16 cellular contexts compared by ENCODE assay signal in genomic region chr11:44943696-44944095, GRCh38. TPM values are rescaled to one million over a fixed set of nuclear protein-coding genes. Genes with fewer than 3 reads are reported as not detected.
DNase-seq lines count a peak whose midpoint lies in the region; ATAC-seq and TF ChIP-seq lines count a peak whose summit lies in the region.
"Had no signal": no experiment of that assay in that cellular context is flagged by ENCODE, and none has a peak within 500 bp of the region (broad histone marks: within the 10 kb centered on the region; RNA-seq: fewer than 3 reads in every experiment).

No MANE protein-coding gene starts in this region.

- H3K27ac ChIP-seq in upper lobe of left lung (peak overlapping the region in 1 of 4 donors; percentile 23), testis (no peak overlapping the region)

- H3K36me3 Mint-ChIP-seq in activated T-helper 17 cell treated with anti-CD3 and anti-CD28 coated beads, Interleukin-2, amount 50 U/mL, for 72 hours (ENCODE audit: low read depth): no peaks in the 10 kb centered on the region
- H3K36me3 Mint-ChIP-seq in progenitor cell of endocrine pancreas (ENCODE audit: insufficient read depth): peaks cover 3% of the 10 kb centered on the region

- H3K9me3 ChIP-seq in upper lobe of left lung: no peaks in the 10 kb centered on the region
- H3K9me3 ChIP-seq in testis: no peaks in the 10 kb centered on the region
- H3K9me3 ChIP-seq: Peyer's patch had no signal

- H3K4me1 Mint-ChIP-seq in activated T-helper 17 cell treated with anti-CD3 and anti-CD28 coated beads, Interleukin-2, amount 50 U/mL, for 72 hours: peaks cover 19% of the 10 kb centered on the region
- peaks cover 7% of the 10 kb centered on the region for H3K4me1 Mint-ChIP-seq in progenitor cell of endocrine pancreas (ENCODE audit: low read depth)

- no peak for ATAC-seq in activated T-helper 17 cell treated with anti-CD3 and anti-CD28 coated beads, Interleukin-2, amount 50 U/mL, for 72 hours (replicated peaks)
- ATAC-seq in upper lobe of left lung (ENCODE audit: low FRiP score in 2 of 2) (no peak), GM21515 (IDR thresholded peaks at IDR 0.05; ENCODE audit: unreplicated experiment) (no peak)
- ATAC-seq: left cardiac atrium had no signal

- intact Hi-C loops in testis (cut with DNase I; ENCODE audit: low total_unique reads): no loop called here

- H3K4me3 ChIP-seq in upper lobe of left lung: no peak overlapping the region
- no peak overlapping the region for H3K4me3 ChIP-seq in testis
- H3K4me3 ChIP-seq: Peyer's patch had no signal

- WGBS in upper lobe of left lung, 2 donors: 72 to 86% methylated on average over 5 to 7 of the region's 7 CpGs
- WGBS in testis, 2 donors: 87 to 92% methylated on average over 4 to 7 of the region's 7 CpGs

- H3K4me1 ChIP-seq in upper lobe of left lung: peaks cover 17 to 62% (median 43%) of the 10 kb centered on the region in 4 donors
- H3K4me1 ChIP-seq in testis: peaks cover 3% of the 10 kb centered on the region

- peak overlapping the region; percentile 8 for H3K27ac Mint-ChIP-seq in activated T-helper 17 cell treated with anti-CD3 and anti-CD28 coated beads, Interleukin-2, amount 50 U/mL, for 72 hours
- H3K27ac Mint-ChIP-seq in progenitor cell of endocrine pancreas: peak overlapping the region; percentile 73
- H3K27ac Mint-ChIP-seq: T-helper 2 cell treated with Interferon-gamma antibody and Interleukin-4, amounts not matched to agents 5 μg/mL and 100 μg/mL, for 36 hours had no signal

- no peaks in the 10 kb centered on the region for H3K9me3 Mint-ChIP-seq in activated T-helper 17 cell treated with anti-CD3 and anti-CD28 coated beads, Interleukin-2, amount 50 U/mL, for 72 hours
- H3K9me3 Mint-ChIP-seq in progenitor cell of endocrine pancreas (ENCODE audit: low read depth): no peaks in the 10 kb centered on the region
- H3K9me3 Mint-ChIP-seq: neural crest cell; T-helper 2 cell treated with Interferon-gamma antibody and Interleukin-4, amounts not matched to agents 5 μg/mL and 100 μg/mL, for 36 hours had no signal

- H3K27me3 Mint-ChIP-seq in activated T-helper 17 cell treated with anti-CD3 and anti-CD28 coated beads, Interleukin-2, amount 50 U/mL, for 72 hours: peaks cover 4% of the 10 kb centered on the region
- H3K27me3 Mint-ChIP-seq in progenitor cell of endocrine pancreas: no peaks in the 10 kb centered on the region

- no peak for TF ChIP-seq EP300 in upper lobe of left lung (IDR thresholded peaks at IDR 0.05)

- DNase-seq in NCI-H1417 (lab: John Stamatoyannopoulos, UW): peak; percentile 68 to 86 (median 69)
- DNase-seq in NCI-H1417 treated with DMSO at 0.1 percent for 48 hours (lab: John Stamatoyannopoulos, UW): no peak
- DNase-seq in NCI-H1694 treated with DMSO at 0.1 percent for 48 hours (lab: John Stamatoyannopoulos, UW): peak; percentile 25
- DNase-seq in progenitor cell of endocrine pancreas (ENCODE audit: low spot score, unreplicated experiment): no peak
- no peak for DNase-seq in upper lobe of left lung
- DNase-seq in testis: no peak
- DNase-seq: 8988T, Calu3, HCEC 1CT, left cardiac atrium, NCI-H1436 treated with DMSO at 0.1 percent for 48 hours had no signal

- H3K36me3 ChIP-seq in upper lobe of left lung (peaks cover 0 to 2% (median 0%) of the 10 kb centered on the region in 4 donors), testis (ENCODE audit: low read depth, missing control alignments) (no peaks in the 10 kb centered on the region)
- H3K36me3 ChIP-seq: Peyer's patch had no signal

- TF ChIP-seq POLR2A in upper lobe of left lung (IDR thresholded peaks at IDR 0.05): no peak
- TF ChIP-seq POLR2A in testis (IDR thresholded peaks at IDR 0.05): no peak

- H3K27me3 ChIP-seq in upper lobe of left lung (no peaks in the 10 kb centered on the region), testis (no peaks in the 10 kb centered on the region)
- H3K27me3 ChIP-seq: Peyer's patch had no signal

- TF ChIP-seq CTCF in progenitor cell of endocrine pancreas (IDR thresholded peaks at IDR 0.05; ENCODE audit: unreplicated experiment): no peak
- TF ChIP-seq CTCF in upper lobe of left lung (IDR thresholded peaks at IDR 0.05): no peak
- TF ChIP-seq CTCF in testis (IDR thresholded peaks at IDR 0.05): no peak

- H3K4me3 Mint-ChIP-seq in activated T-helper 17 cell treated with anti-CD3 and anti-CD28 coated beads, Interleukin-2, amount 50 U/mL, for 72 hours: no peak overlapping the region
- no peak overlapping the region for H3K4me3 Mint-ChIP-seq in progenitor cell of endocrine pancreas (ENCODE audit: low read depth)
- H3K4me3 Mint-ChIP-seq: T-helper 2 cell treated with Interferon-gamma antibody and Interleukin-4, amounts not matched to agents 5 μg/mL and 100 μg/mL, for 36 hours had no signal

RNA-seq across cellular contexts. Expression of gene TP53I11, which starts 7.0 kb away (rescaled TPM):
- 1 to 10 TPM; 3.8 to 6.4 TPM for total RNA-seq in activated T-helper 17 cell treated with anti-CD3 and anti-CD28 coated beads, Interleukin-2, amount 50 U/mL, for 72 hours
- total RNA-seq in progenitor cell of endocrine pancreas: 71.8 and 82.8 TPM in 2 replicates
- 100 to 1,000 TPM in 3 of 6 donors, 10 to 100 TPM in 3; 55.3 to 127 (median 101) TPM for total RNA-seq in upper lobe of left lung
- 10 to 100 TPM; 19.9 to 28.7 TPM for total RNA-seq in testis
- polyA plus RNA-seq in testis (ENCODE audit: insufficient read depth, low read depth, low replicate concordance): 29.7 TPM

Comparison
In these comparisons a context has a peak if more than half of its experiments do, and no peak if none do; other contexts are left out.
1. DNase-seq: peak in NCI-H1417 (3 of 3) and NCI-H1694 treated with DMSO at 0.1 percent for 48 hours (single experiment); none in NCI-H1417 treated with DMSO at 0.1 percent for 48 hours (single experiment), progenitor cell of endocrine pancreas (single experiment), upper lobe of left lung (0 of 2) and testis (single experiment).